19 cellular contexts compared by ENCODE assay signal in genomic region chr4:74455361-74456055, GRCh38. TPM values are rescaled to one million over a fixed set of nuclear protein-coding genes. Genes with fewer than 3 reads are reported as not detected.
A peak's percentile ranks its signal among the peaks of the same experiment; 100 is the strongest.
DNase-seq lines count a peak whose midpoint lies in the region; ATAC-seq, FAIRE-seq and TF ChIP-seq lines count a peak whose summit lies in the region.
"Had no signal": no experiment of that assay in that cellular context is flagged by ENCODE, and none has a peak within 500 bp of the region (broad histone marks: within the 10 kb centered on the region; RNA-seq: fewer than 3 reads in every experiment).

No MANE protein-coding gene starts in this region.

- dilution Hi-C loops in keratinocyte (cut with MboI; ENCODE audit: extremely low pct_ligation_motif_present, low sequenced_read_pairs) = no loop called here

- no peak overlapping the region for H3K4me3 ChIP-seq in RWPE2 (ENCODE audit: severe bottlenecking)
- H3K4me3 ChIP-seq in keratinocyte (ENCODE audit: control insufficient read depth in 2 of 3, extremely low read depth in 1 of 3, insufficient read depth in 2 of 3, low read depth in 1 of 3, low read length in 3 of 3) = no peak overlapping the region
- H3K4me3 ChIP-seq: BLaER1 treated with 17β-estradiol and CSF1 and Interleukin-3, amounts not matched to agents 10 nM and 100 nM; GM12878; GM23338 had no signal

- H3K9me1 ChIP-seq in keratinocyte (ENCODE audit: control insufficient read depth, extremely low read depth, insufficient read depth, low read length) = no peaks in the 10 kb centered on the region

- peak overlapping the region; percentile 39 for H3K4me3 Mint-ChIP-seq in Calu3 (ENCODE audit: low read depth, unreplicated experiment)
- H3K4me3 Mint-ChIP-seq: CD4-positive, CD25-positive, alpha-beta regulatory T cell; GM23338; H9; HFFc6 had no signal

- no TSS peak for BruUV-seq in Calu3 (replicated peaks; lab: Mats Ljungman, UMichigan)

- peaks cover 4% of the 10 kb centered on the region for H3K9me3 Mint-ChIP-seq in Calu3 (ENCODE audit: low read depth, unreplicated experiment)
- H3K9me3 Mint-ChIP-seq: GM23338 had no signal

- no peaks in the 10 kb centered on the region for H3K27me3 Mint-ChIP-seq in Calu3 (ENCODE audit: unreplicated experiment)

- H3K36me3 Mint-ChIP-seq in Calu3 (ENCODE audit: insufficient read depth, unreplicated experiment) = peaks cover 71% of the 10 kb centered on the region
- H3K36me3 Mint-ChIP-seq: CD4-positive, CD25-positive, alpha-beta regulatory T cell had no signal

- H3K9ac ChIP-seq in keratinocyte (ENCODE audit: control insufficient read depth, extremely low read depth, insufficient read depth, low read length) = no peak overlapping the region
- H3K9ac ChIP-seq: BLaER1 treated with 17β-estradiol and CSF1 and Interleukin-3, amounts not matched to agents 10 nM and 100 nM had no signal

- H3K36me3 ChIP-seq in RWPE2 (ENCODE audit: low read depth) (peaks cover 54% of the 10 kb centered on the region), keratinocyte (ENCODE audit: control insufficient read depth in 2 of 2, extremely low read depth in 1 of 2, insufficient read depth in 2 of 2, low read length in 2 of 2) (peaks cover 7 to 12% of the 10 kb centered on the region in 2 experiments)
- H3K36me3 ChIP-seq: BLaER1 treated with 17β-estradiol and CSF1 and Interleukin-3, amounts not matched to agents 10 nM and 100 nM had no signal

- H3K27ac Mint-ChIP-seq in Calu3 (ENCODE audit: unreplicated experiment) = peak overlapping the region; percentile 91
- H3K27ac Mint-ChIP-seq: CD4-positive, CD25-positive, alpha-beta regulatory T cell; GM23338; H9; HFFc6 had no signal

- H3K4me2 ChIP-seq in keratinocyte (ENCODE audit: control insufficient read depth, extremely low read depth, insufficient read depth, low read depth, low read length) = no peak overlapping the region
- H3K4me2 ChIP-seq: BLaER1 treated with 17β-estradiol and CSF1 and Interleukin-3, amounts not matched to agents 10 nM and 100 nM; GM23338 had no signal

- H3K27me3 ChIP-seq in RWPE2 (ENCODE audit: insufficient read depth, poor library complexity, severe bottlenecking) (no peaks in the 10 kb centered on the region), keratinocyte (ENCODE audit: control insufficient read depth, extremely low read depth, insufficient read depth, low read length) (no peaks in the 10 kb centered on the region)
- H3K27me3 ChIP-seq: BLaER1 treated with 17β-estradiol and CSF1 and Interleukin-3, amounts not matched to agents 10 nM and 100 nM had no signal

- H3K4me1 ChIP-seq in RWPE2 (ENCODE audit: insufficient read depth, poor library complexity, severe bottlenecking) = peaks cover 25% of the 10 kb centered on the region
- no peaks in the 10 kb centered on the region for H3K4me1 ChIP-seq in keratinocyte (ENCODE audit: control insufficient read depth, extremely low read depth, insufficient read depth, low read length)

- ATAC-seq in RWPE2 (ENCODE audit: low read depth) (peak; percentile 39), HG03039 (IDR thresholded peaks at IDR 0.05; ENCODE audit: unreplicated experiment) (no peak)
- ATAC-seq: GM12878, GM23338 had no signal

- peaks cover 36% of the 10 kb centered on the region for H3K4me1 Mint-ChIP-seq in Calu3 (ENCODE audit: low read depth, unreplicated experiment)

- H3K27ac ChIP-seq in RWPE2 (ENCODE audit: poor library complexity, severe bottlenecking) (peak overlapping the region; percentile 98), epithelial cell of prostate (peak overlapping the region; percentile 99), keratinocyte (ENCODE audit: control insufficient read depth, insufficient read depth, low read length) (peak overlapping the region; percentile 27)
- H3K27ac ChIP-seq: BLaER1 treated with 17β-estradiol and CSF1 and Interleukin-3, amounts not matched to agents 10 nM and 100 nM had no signal

- H3K79me2 ChIP-seq in keratinocyte (ENCODE audit: control insufficient read depth, insufficient read depth, low read length) = peaks cover 2% of the 10 kb centered on the region

- TF ChIP-seq CTCF in Calu3 (IDR thresholded peaks at IDR 0.05; ENCODE audit: unreplicated experiment) (no peak), RWPE2 (IDR thresholded peaks at IDR 0.05; ENCODE audit: poor library complexity, severe bottlenecking) (no peak), keratinocyte (optimal IDR thresholded peaks at IDR 0.05 in 1 of 3, IDR thresholded peaks at IDR 0.05 in 1 of 3, conservative IDR thresholded peaks at IDR 0.05 in 1 of 3; ENCODE audit: extremely low read depth in 1 of 3, insufficient read depth in 2 of 3, low read length in 3 of 3) (no peak)

- peaks cover 4% of the 10 kb centered on the region for H4K20me1 ChIP-seq in keratinocyte (ENCODE audit: control insufficient read depth, extremely low read depth, insufficient read depth, low read length)
- H4K20me1 ChIP-seq: BLaER1 treated with 17β-estradiol and CSF1 and Interleukin-3, amounts not matched to agents 10 nM and 100 nM had no signal

- CTCF ChIA-PET in Calu3 (lab: Charles Lee) = interaction anchor here (1.2 to 1.5 kb wide), 4 partner anchors 77 to 216 kb away, joined by 3 to 5 read pairs (median 4); no protein-coding TSS in a partner anchor

- intact Hi-C loops in Calu3 (cut with micrococcal nuclease; ENCODE audit: unreplicated experiment) = no loop called here

- H3K9me3 ChIP-seq in RWPE2 (ENCODE audit: severe bottlenecking) = no peaks in the 10 kb centered on the region
- no peaks in the 10 kb centered on the region for H3K9me3 ChIP-seq in keratinocyte (ENCODE audit: control insufficient read depth, low read depth, low read length)

- no peak for FAIRE-seq in keratinocyte (lab: Jason Lieb, UNC)
- FAIRE-seq: GM18507, HTR-8/SVneo had no signal

- H2AFZ ChIP-seq in keratinocyte (ENCODE audit: control insufficient read depth, low read length) = no peak overlapping the region
- H2AFZ ChIP-seq: GM23338 had no signal

- no peak for DNase-seq in Calu3
- no peak for DNase-seq in RWPE2 (ENCODE audit: low spot score)
- no peak for DNase-seq in epithelial cell of prostate (ENCODE audit: low read depth, low spot score)
- peak; percentile 46 for DNase-seq in keratinocyte (ENCODE audit: low read depth, low spot score)
- DNase-seq in activated CD4-positive, CD25-positive, alpha-beta regulatory T cell treated with anti-CD3 and anti-CD28 coated beads, Interleukin-2, amount 50 U/mL, for 72 hours = no peak
- no peak for DNase-seq in amygdala (lab: John Stamatoyannopoulos, UW)
- DNase-seq: ACHN; CD4-positive, CD25-positive, alpha-beta regulatory T cell; DMS79; H9; HFFc6 had no signal

RNA-seq across cellular contexts. Expression of gene AREG, which starts 10.6 kb away (rescaled TPM):
- total RNA-seq in Calu3 (2022) = 230 and 281 TPM in 2 replicates
- 789 to 1,566 TPM (median 1,110 TPM) in 3 replicates for polyA plus RNA-seq in keratinocyte
- polyA plus RNA-seq in keratinocyte (2011; ENCODE audit: low read depth) = 1,014 TPM
- 1,009 and 1,335 TPM in 2 replicates for polyA plus RNA-seq in keratinocyte (2011; cell fraction: cytosol; rRNA removed)
- polyA plus RNA-seq in keratinocyte (2011; cell fraction: nucleus; rRNA removed) = 1,924 and 2,206 TPM in 2 replicates
- polyA plus RNA-seq in keratinocyte (2012; ENCODE audit: low replicate concordance) = 940 and 1,075 TPM in 2 replicates
- 250 to 495 TPM (median 271 TPM) in 3 replicates for polyA minus RNA-seq in keratinocyte
- polyA minus RNA-seq in keratinocyte (2011; cell fraction: cytosol; rRNA and poly(A)+ RNA removed) = 555 TPM
- 568 and 706 TPM in 2 replicates for polyA minus RNA-seq in keratinocyte (2011; cell fraction: nucleus; rRNA and poly(A)+ RNA removed)
- total RNA-seq: A172, G401, GM12878, GM23338 had no signal

Comparison
In these comparisons a context has a peak if more than half of its experiments do, and no peak if none do; other contexts are left out.
1. H3K27ac ChIP-seq: peak in every context shown above with its lines; median percentile 99 in epithelial cell of prostate; 98 in RWPE2; 27 in keratinocyte.